ENCODE assay signal across 9 cellular contexts in the genomic region with DNA sequence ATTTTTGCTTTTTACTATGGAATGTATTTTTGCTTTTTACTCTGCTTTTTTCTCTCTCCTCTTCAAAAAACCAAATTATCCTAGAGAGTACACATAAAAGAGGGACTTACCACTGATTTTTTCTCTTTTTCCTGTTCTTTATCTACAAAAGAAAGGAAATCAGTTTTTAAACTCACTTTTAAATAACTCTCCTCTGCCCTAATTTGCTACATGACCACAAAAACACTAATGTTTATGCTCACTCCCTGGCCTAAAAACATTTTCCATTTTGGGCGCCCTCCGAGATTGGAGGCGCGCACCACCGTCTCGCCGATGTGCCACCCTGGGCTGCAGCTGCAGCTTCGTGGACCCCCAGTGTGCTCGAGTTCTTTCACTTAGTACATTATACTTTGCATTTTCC. TPM values are rescaled to one million over a fixed set of nuclear protein-coding genes. Genes with fewer than 3 reads are reported as not detected.
DNase-seq lines count a peak whose midpoint lies in the region; ATAC-seq, FAIRE-seq and TF ChIP-seq lines count a peak whose summit lies in the region.
"Had no signal": no experiment of that assay in that cellular context is flagged by ENCODE, and none has a peak within 500 bp of the region (broad histone marks: within the 10 kb centered on the region; RNA-seq: fewer than 3 reads in every experiment).

No MANE protein-coding gene starts in this region.

- intact Hi-C loops in GM12878 (cut with micrococcal nuclease; ENCODE audit: unreplicated experiment) = loop anchor here (2.0 kb wide), 1 partner anchor 70 kb away; no protein-coding TSS in a partner anchor
- intact Hi-C loops in lower lobe of right lung (cut with DNase I) = no loop called here
- intact Hi-C loops in thyroid gland (cut with DNase I) = loop anchor here (5.0 kb wide), 1 partner anchor 67 kb away; no protein-coding TSS in a partner anchor
- intact Hi-C loops in posterior vena cava (cut with DNase I) = no loop called here

- CTCF ChIA-PET in activated CD8-positive, alpha-beta memory T cell treated with anti-CD3 and anti-CD28 coated beads, Interleukin-2, amount 10 ng/mL, durations not matched to agents 7 days and 5 days (lab: Charles Lee) = interaction anchor here (0.6 to 1.2 kb wide), 4 partner anchors 16 to 60 kb away, joined by 3 to 4 read pairs (median 3); no protein-coding TSS in a partner anchor
- CTCF ChIA-PET in GM12878 (lab: Yijun Ruan, JAX) = interaction anchor here (0.6 to 1.8 kb wide), 7 partner anchors 8 to 66 kb away, joined by 3 to 5 read pairs (median 4); no protein-coding TSS in a partner anchor

- SMC1A ChIA-PET in GM12878 (lab: Charles Lee; ENCODE audit: uncharacterized antibody, unreplicated experiment) = interaction anchor here (1.1 to 9.9 kb wide), 7 partner anchors 8 to 40 kb away, joined by 4 to 86 read pairs (median 7); no protein-coding TSS in a partner anchor

- in situ Hi-C loops in GM12878 (cut with MboI) = loop anchor here (25.0 kb wide), 1 partner anchor 488 kb away; the partner anchor contains the start of gene CBFB

- H3K27me3 Mint-ChIP-seq in activated CD8-positive, alpha-beta memory T cell treated with anti-CD3 and anti-CD28 coated beads, Interleukin-2, amount 10 ng/mL, durations not matched to agents 7 days and 5 days = no peaks in the 10 kb centered on the region

- TF ChIP-seq CTCF in GM12878 (IDR thresholded peaks at IDR 0.05 in 2 of 3, conservative IDR thresholded peaks at IDR 0.05 in 1 of 3; ENCODE audit: control insufficient read depth in 2 of 3, extremely low read depth in 1 of 3, insufficient read depth in 1 of 3, low read depth in 3 of 3, low read length in 3 of 3) (no peak), lower lobe of right lung (IDR thresholded peaks at IDR 0.05) (no peak), thyroid gland (IDR thresholded peaks at IDR 0.05) (no peak), foreskin keratinocyte (conservative IDR thresholded peaks at IDR 0.05) (no peak)

- H3K4me1 Mint-ChIP-seq in activated CD8-positive, alpha-beta memory T cell treated with anti-CD3 and anti-CD28 coated beads, Interleukin-2, amount 10 ng/mL, durations not matched to agents 7 days and 5 days = peaks cover 54% of the 10 kb centered on the region

- no peaks in the 10 kb centered on the region for H3K9me3 Mint-ChIP-seq in activated CD8-positive, alpha-beta memory T cell treated with anti-CD3 and anti-CD28 coated beads, Interleukin-2, amount 10 ng/mL, durations not matched to agents 7 days and 5 days (ENCODE audit: low read depth)

- H3K79me2 ChIP-seq in GM12878 (ENCODE audit: control insufficient read depth, insufficient read depth, low read length) = peaks cover 4% of the 10 kb centered on the region; the same call in 1 of the 2 replicates

- H3K9me3 ChIP-seq in GM12878 (replicated peaks; ENCODE audit: control insufficient read depth, insufficient read depth, low read length) (no peaks in the 10 kb centered on the region; the same call in 1 of the 3 replicates), lower lobe of right lung (no peaks in the 10 kb centered on the region), thyroid gland (no peaks in the 10 kb centered on the region)

- H3K4me3 Mint-ChIP-seq in activated CD8-positive, alpha-beta memory T cell treated with anti-CD3 and anti-CD28 coated beads, Interleukin-2, amount 10 ng/mL, durations not matched to agents 7 days and 5 days = peak overlapping the region; percentile 80

- H3K36me3 ChIP-seq in GM12878 (ENCODE audit: control insufficient read depth in 2 of 2, insufficient read depth in 2 of 2, low read length in 1 of 2) (no peaks in the 10 kb centered on the region), lower lobe of right lung (peaks cover 13% of the 10 kb centered on the region), thyroid gland (no peaks in the 10 kb centered on the region)

- peaks cover 12% of the 10 kb centered on the region for H3K36me3 Mint-ChIP-seq in activated CD8-positive, alpha-beta memory T cell treated with anti-CD3 and anti-CD28 coated beads, Interleukin-2, amount 10 ng/mL, durations not matched to agents 7 days and 5 days

- no peak for TF ChIP-seq POLR2A in GM12878 (IDR thresholded peaks at IDR 0.05; ENCODE audit: low read depth, low read length)
- TF ChIP-seq POLR2A in thyroid gland (IDR thresholded peaks at IDR 0.05) = no peak

- 89% methylated on average over 9 of the region's 9 CpGs for WGBS in GM12878 (ENCODE audit: insufficient coverage, insufficient replicate concordance, low lambda C conversion rate, missing lambda C conversion rate)
- WGBS in thyroid gland, 2 donors = 76 to 84% methylated on average over 9 of the region's 9 CpGs

- POLR2A ChIA-PET in GM12878 (lab: Charles Lee) = interaction anchor here (0.5 to 4.0 kb wide), 8 partner anchors 9 to 1568 kb away, joined by 3 to 18 read pairs (median 6); no protein-coding TSS in a partner anchor

- H3K9ac ChIP-seq in GM12878 (ENCODE audit: control insufficient read depth, insufficient read depth, low read length) = no peak overlapping the region

- TF ChIP-seq EP300 in GM12878 (IDR thresholded peaks at IDR 0.05; ENCODE audit: borderline replicate concordance in 1 of 2, control insufficient read depth in 1 of 2, low read depth in 2 of 2, low read length in 2 of 2) = no peak

- ATAC-seq in activated CD8-positive, alpha-beta memory T cell treated with anti-CD3 and anti-CD28 coated beads, Interleukin-2, amount 10 ng/mL, durations not matched to agents 7 days and 5 days = no peak
- ATAC-seq in GM12878 (no peak), lower lobe of right lung (no peak), foreskin keratinocyte (no peak), HG03097 (IDR thresholded peaks at IDR 0.05; ENCODE audit: low FRiP score, unreplicated experiment) (no peak)

- DNase-seq in activated CD8-positive, alpha-beta memory T cell treated with anti-CD3 and anti-CD28 coated beads, Interleukin-2, amount 10 ng/mL, durations not matched to agents 7 days and 5 days = no peak
- no peak for DNase-seq in activated CD8-positive, alpha-beta memory T cell treated with anti-CD3 and anti-CD28 coated beads, Interleukin-2, amount 50 U/mL, for 4 hours
- DNase-seq in GM12878 (ENCODE audit: low read depth, low spot score) = no peak
- no peak for DNase-seq in lower lobe of right lung
- no peak for DNase-seq in thyroid gland
- no peak for DNase-seq in foreskin keratinocyte
- DNase-seq in posterior vena cava (ENCODE audit: low spot score) = no peak

- BruUV-seq in GM12878 (replicated peaks; lab: Mats Ljungman, UMichigan) = no TSS peak

- peak overlapping the region; percentile 47; the same call in 1 of the 2 replicates for H2AFZ ChIP-seq in GM12878 (ENCODE audit: control insufficient read depth, low read depth, low read length)

- no peak for TF ChIP-seq RAD21 in GM12878 (IDR thresholded peaks at IDR 0.05; ENCODE audit: insufficient read depth, low read depth, low read length)

- no peak for FAIRE-seq in GM12878 (lab: Jason Lieb, UNC)

- H3K4me1 ChIP-seq in GM12878 (ENCODE audit: control insufficient read depth, insufficient read depth, low read length) (peaks cover 23% of the 10 kb centered on the region), lower lobe of right lung (peaks cover 51% of the 10 kb centered on the region), thyroid gland (peaks cover 32 to 47% of the 10 kb centered on the region in 2 donors), foreskin keratinocyte (no peaks in the 10 kb centered on the region)

- H3K4me3 ChIP-seq in GM12878 (no peak overlapping the region), lower lobe of right lung (peak overlapping the region; percentile 68), thyroid gland (replicated peaks in 1 of 3) (peak overlapping the region in 2 of 3 donors; percentile 62 to 92)

- H3K4me2 ChIP-seq in GM12878 (ENCODE audit: control insufficient read depth, insufficient read depth) = peak overlapping the region; percentile 78

- no peaks in the 10 kb centered on the region for H4K20me1 ChIP-seq in GM12878 (ENCODE audit: control insufficient read depth, insufficient read depth)

- RAD21 ChIA-PET in GM12878 (lab: Charles Lee; ENCODE audit: unreplicated experiment) = interaction anchor here (1.7 to 1.9 kb wide), 2 partner anchors 27 to 40 kb away, joined by 6 to 15 read pairs; no protein-coding TSS in a partner anchor

- H3K27ac ChIP-seq in GM12878 (ENCODE audit: control insufficient read depth, insufficient read depth) (no peak overlapping the region), lower lobe of right lung (peak overlapping the region; percentile 96), thyroid gland (peak overlapping the region; percentile 86 to 99 (median 97)), foreskin keratinocyte (no peak overlapping the region)

- H3K27ac Mint-ChIP-seq in activated CD8-positive, alpha-beta memory T cell treated with anti-CD3 and anti-CD28 coated beads, Interleukin-2, amount 10 ng/mL, durations not matched to agents 7 days and 5 days = peak overlapping the region; percentile 57

- H3K27me3 ChIP-seq in GM12878 (replicated peaks in 1 of 2; ENCODE audit: control insufficient read depth in 2 of 2, insufficient read depth in 2 of 2, low read length in 1 of 2) (no peaks in the 10 kb centered on the region), lower lobe of right lung (ENCODE audit: low read depth) (no peaks in the 10 kb centered on the region), thyroid gland (no peaks in the 10 kb centered on the region), foreskin keratinocyte (no peaks in the 10 kb centered on the region)

RNA-seq across cellular contexts. Expression of gene TK2, which starts 1.1 kb away (rescaled TPM):
- total RNA-seq in activated CD8-positive, alpha-beta memory T cell treated with anti-CD3 and anti-CD28 coated beads, Interleukin-2, amount 10 ng/mL, durations not matched to agents 7 days and 5 days = 10 to 100 TPM in 1 of 2 experiments, 1 to 10 TPM in 1; 8.5 to 10.8 TPM
- total RNA-seq in GM12878 (2013; cell fraction: nucleolus; rRNA removed) = 8.2 and 8.6 TPM in 2 replicates
- total RNA-seq in GM12878 (2014; rRNA removed) (2.5 and 4.6 TPM in 2 replicates), GM12878 (2014; rRNA removed; fragmentation: Illumina TruSeq; extraction: Trizol) (2.8 and 3.5 TPM in 2 replicates), GM12878 (2021) (3.4 and 3.5 TPM in 2 replicates), lower lobe of right lung (36.2 TPM), thyroid gland (10 to 100 TPM; 31.6 to 55.5 (median 46.6) TPM), foreskin keratinocyte (14.0 and 14.9 TPM in 2 replicates), posterior vena cava (10 to 100 TPM; 23.6 to 37.2 TPM)
- 2.8 TPM for polyA plus RNA-seq in GM12878 (2011; ENCODE audit: low read depth)
- polyA plus RNA-seq in GM12878 (2011; rRNA removed) (12.4 and 16.1 TPM in 2 replicates), GM12878 (2014; fragmentation: Illumina TruSeq; extraction: Trizol) (2.6 and 4.5 TPM in 2 replicates), GM12878 (2014; fragmentation: Nextera tagmentation; extraction: Ambion mirVana) (1 to 10 TPM; 1.3 TPM), GM12878 (2014; rRNA removed) (3.2 and 4.0 TPM in 2 replicates), GM12878 (2016; fragmentation: Nextera tagmentation; extraction: Ambion mirVana) (1 to 10 TPM; 3.3 to 5.1 TPM), foreskin keratinocyte (9.2 and 11.0 TPM in 2 replicates)
- 9.7 and 10.5 TPM in 2 replicates for polyA plus RNA-seq in GM12878 (2011; cell fraction: cytosol; rRNA removed)
- 24.8 and 27.5 TPM in 2 replicates for polyA plus RNA-seq in GM12878 (2011; cell fraction: nucleus; rRNA removed)
- 4.2 and 4.6 TPM in 2 replicates for polyA plus RNA-seq in GM12878 (2012)
- 13.9 and 19.0 TPM in 2 replicates for polyA minus RNA-seq in GM12878 (2011; rRNA and poly(A)+ RNA removed)
- 1.5 and 4.0 TPM in 2 replicates for polyA minus RNA-seq in GM12878 (2011; cell fraction: cytosol; rRNA and poly(A)+ RNA removed)
- polyA minus RNA-seq in GM12878 (2011; cell fraction: nucleus; rRNA and poly(A)+ RNA removed) = 6.3 and 9.0 TPM in 2 replicates

RNA-seq across cellular contexts. Expression of gene CKLF, which starts 3.5 kb away (rescaled TPM):
- total RNA-seq in activated CD8-positive, alpha-beta memory T cell treated with anti-CD3 and anti-CD28 coated beads, Interleukin-2, amount 10 ng/mL, durations not matched to agents 7 days and 5 days = 100 to 1,000 TPM; 199 to 220 TPM
- 15.8 and 18.7 TPM in 2 replicates for total RNA-seq in GM12878 (2013; cell fraction: nucleolus; rRNA removed)
- 56.8 and 61.6 TPM in 2 replicates for total RNA-seq in GM12878 (2014; rRNA removed)
- 46.7 and 47.1 TPM in 2 replicates for total RNA-seq in GM12878 (2014; rRNA removed; fragmentation: Illumina TruSeq; extraction: Trizol)
- 40.1 and 40.8 TPM in 2 replicates for total RNA-seq in GM12878 (2021)
- 41.0 TPM for polyA plus RNA-seq in GM12878 (2011; ENCODE audit: low read depth)
- 117 and 152 TPM in 2 replicates for polyA plus RNA-seq in GM12878 (2011; rRNA removed)
- 213 and 224 TPM in 2 replicates for polyA plus RNA-seq in GM12878 (2011; cell fraction: cytosol; rRNA removed)
- polyA plus RNA-seq in GM12878 (2011; cell fraction: nucleus; rRNA removed) = 81.0 and 88.5 TPM in 2 replicates
- 46.6 and 59.5 TPM in 2 replicates for polyA plus RNA-seq in GM12878 (2012)
- 24.0 and 60.0 TPM in 2 replicates for polyA plus RNA-seq in GM12878 (2014; fragmentation: Illumina TruSeq; extraction: Trizol)
- 100 to 1,000 TPM; 181 to 193 TPM for polyA plus RNA-seq in GM12878 (2014; fragmentation: Nextera tagmentation; extraction: Ambion mirVana)
- 75.6 and 80.0 TPM in 2 replicates for polyA plus RNA-seq in GM12878 (2014; rRNA removed)
- polyA plus RNA-seq in GM12878 (2016; fragmentation: Nextera tagmentation; extraction: Ambion mirVana) = 100 to 1,000 TPM; 142 to 143 TPM
- 46.0 and 47.9 TPM in 2 replicates for polyA minus RNA-seq in GM12878 (2011; rRNA and poly(A)+ RNA removed)
- polyA minus RNA-seq in GM12878 (2011; cell fraction: cytosol; rRNA and poly(A)+ RNA removed) = 18.3 and 23.1 TPM in 2 replicates
- 11.4 and 13.1 TPM in 2 replicates for polyA minus RNA-seq in GM12878 (2011; cell fraction: nucleus; rRNA and poly(A)+ RNA removed)
- 64.9 TPM for total RNA-seq in lower lobe of right lung
- total RNA-seq in thyroid gland = 10 to 100 TPM; 22.1 to 79.4 (median 49.9) TPM
- 44.2 and 52.3 TPM in 2 replicates for total RNA-seq in foreskin keratinocyte
- 58.1 and 73.0 TPM in 2 replicates for polyA plus RNA-seq in foreskin keratinocyte
- total RNA-seq in posterior vena cava = 10 to 100 TPM; 22.0 to 25.4 TPM

RNA-seq across cellular contexts. Expression of gene CMTM1, which starts 17.4 kb away (rescaled TPM):
- total RNA-seq in activated CD8-positive, alpha-beta memory T cell treated with anti-CD3 and anti-CD28 coated beads, Interleukin-2, amount 10 ng/mL, durations not matched to agents 7 days and 5 days = 10 to 100 TPM; 21.1 to 21.4 TPM
- total RNA-seq in GM12878 (2013; cell fraction: nucleolus; rRNA removed) = 3.7 and 4.3 TPM in 2 replicates
- total RNA-seq in GM12878 (2014; rRNA removed) = 0.60 and 1.8 TPM in 2 replicates
- total RNA-seq in GM12878 (2014; rRNA removed; fragmentation: Illumina TruSeq; extraction: Trizol) = 0.67 and 0.69 TPM in 2 replicates
- total RNA-seq in GM12878 (2021) = 3.0 TPM in 2 replicates
- polyA plus RNA-seq in GM12878 (2011; ENCODE audit: low read depth) = not detected
- polyA plus RNA-seq in GM12878 (2011; rRNA removed) = 0.65 and 1.2 TPM in 2 replicates
- polyA plus RNA-seq in GM12878 (2011; cell fraction: cytosol; rRNA removed) = 2.1 and 2.9 TPM in 2 replicates
- polyA plus RNA-seq in GM12878 (2011; cell fraction: nucleus; rRNA removed) = 2.5 and 4.3 TPM in 2 replicates
- 0.41 and 0.51 TPM in 2 replicates for polyA plus RNA-seq in GM12878 (2012)
- polyA plus RNA-seq in GM12878 (2014; fragmentation: Illumina TruSeq; extraction: Trizol) = 0.09 TPM in 1 of 2 replicates, not detected in the other
- not detected for polyA plus RNA-seq in GM12878 (2014; fragmentation: Nextera tagmentation; extraction: Ambion mirVana)
- 1.00 and 1.3 TPM in 2 replicates for polyA plus RNA-seq in GM12878 (2014; rRNA removed)
- polyA plus RNA-seq in GM12878 (2016; fragmentation: Nextera tagmentation; extraction: Ambion mirVana) = 1 to 10 TPM; 1.6 to 1.7 TPM
- polyA minus RNA-seq in GM12878 (2011; rRNA and poly(A)+ RNA removed) = 0.80 and 1.9 TPM in 2 replicates
- 1.2 and 1.5 TPM in 2 replicates for polyA minus RNA-seq in GM12878 (2011; cell fraction: cytosol; rRNA and poly(A)+ RNA removed)
- polyA minus RNA-seq in GM12878 (2011; cell fraction: nucleus; rRNA and poly(A)+ RNA removed) = 2.3 and 6.2 TPM in 2 replicates
- total RNA-seq in lower lobe of right lung = 8.1 TPM
- total RNA-seq in thyroid gland = 1 to 10 TPM in 1 of 4 donors, not detected in 3; 3.8 TPM
- total RNA-seq in foreskin keratinocyte = 2.1 and 2.3 TPM in 2 replicates
- polyA plus RNA-seq in foreskin keratinocyte = 0.11 and 0.19 TPM in 2 replicates
- 1 to 10 TPM; 2.1 to 3.1 TPM for total RNA-seq in posterior vena cava

RNA-seq across cellular contexts. Expression of gene CMTM2, which starts 30.4 kb away (rescaled TPM):
- 1 to 10 TPM; 1.1 to 1.6 TPM for total RNA-seq in activated CD8-positive, alpha-beta memory T cell treated with anti-CD3 and anti-CD28 coated beads, Interleukin-2, amount 10 ng/mL, durations not matched to agents 7 days and 5 days
- not detected in 2 replicates for total RNA-seq in GM12878 (2013; cell fraction: nucleolus; rRNA removed)
- 0.34 TPM in 1 of 2 replicates, not detected in the other for total RNA-seq in GM12878 (2014; rRNA removed)
- not detected in 2 replicates for total RNA-seq in GM12878 (2014; rRNA removed; fragmentation: Illumina TruSeq; extraction: Trizol)
- total RNA-seq in GM12878 (2021) = not detected in 2 replicates
- not detected for polyA plus RNA-seq in GM12878 (2011; ENCODE audit: low read depth)
- not detected in 2 replicates for polyA plus RNA-seq in GM12878 (2011; rRNA removed)
- 0.04 TPM in 1 of 2 replicates, not detected in the other for polyA plus RNA-seq in GM12878 (2011; cell fraction: cytosol; rRNA removed)
- polyA plus RNA-seq in GM12878 (2011; cell fraction: nucleus; rRNA removed) = not detected in 2 replicates
- polyA plus RNA-seq in GM12878 (2012) = not detected in 2 replicates
- polyA plus RNA-seq in GM12878 (2014; fragmentation: Illumina TruSeq; extraction: Trizol) = not detected in 2 replicates
- polyA plus RNA-seq in GM12878 (2014; fragmentation: Nextera tagmentation; extraction: Ambion mirVana) = not detected
- 0.26 TPM in 1 of 2 replicates, not detected in the other for polyA plus RNA-seq in GM12878 (2014; rRNA removed)
- polyA plus RNA-seq in GM12878 (2016; fragmentation: Nextera tagmentation; extraction: Ambion mirVana) = not detected
- not detected in 2 replicates for polyA minus RNA-seq in GM12878 (2011; rRNA and poly(A)+ RNA removed)
- polyA minus RNA-seq in GM12878 (2011; cell fraction: cytosol; rRNA and poly(A)+ RNA removed) = not detected in 2 replicates
- polyA minus RNA-seq in GM12878 (2011; cell fraction: nucleus; rRNA and poly(A)+ RNA removed) = not detected in 2 replicates
- total RNA-seq in lower lobe of right lung = 4.0 TPM
- 1 to 10 TPM in 1 of 4 donors, under 1 TPM in 1, not detected in 2; 0.67 to 1.1 TPM for total RNA-seq in thyroid gland
- not detected in 2 replicates for total RNA-seq in foreskin keratinocyte
- polyA plus RNA-seq in foreskin keratinocyte = not detected in 2 replicates
- total RNA-seq in posterior vena cava = under 1 TPM in 1 of 2 donors, not detected in 1; 0.38 TPM
- total RNA-seq: lung microvascular endothelial cell had no signal

RNA-seq across cellular contexts. Expression of gene CMTM3, which starts 55.6 kb away (rescaled TPM):
- total RNA-seq in activated CD8-positive, alpha-beta memory T cell treated with anti-CD3 and anti-CD28 coated beads, Interleukin-2, amount 10 ng/mL, durations not matched to agents 7 days and 5 days = 10 to 100 TPM; 85.0 to 90.3 TPM
- total RNA-seq in GM12878 (2013; cell fraction: nucleolus; rRNA removed) = 11.5 and 12.5 TPM in 2 replicates
- 11.7 and 12.8 TPM in 2 replicates for total RNA-seq in GM12878 (2014; rRNA removed)
- 10.9 and 11.7 TPM in 2 replicates for total RNA-seq in GM12878 (2014; rRNA removed; fragmentation: Illumina TruSeq; extraction: Trizol)
- 31.5 and 35.5 TPM in 2 replicates for total RNA-seq in GM12878 (2021)
- polyA plus RNA-seq in GM12878 (2011; ENCODE audit: low read depth) = 9.4 TPM
- polyA plus RNA-seq in GM12878 (2011; rRNA removed) = 28.7 and 47.4 TPM in 2 replicates
- polyA plus RNA-seq in GM12878 (2011; cell fraction: cytosol; rRNA removed) = 49.0 and 53.8 TPM in 2 replicates
- 34.3 and 35.4 TPM in 2 replicates for polyA plus RNA-seq in GM12878 (2011; cell fraction: nucleus; rRNA removed)
- 13.6 and 14.5 TPM in 2 replicates for polyA plus RNA-seq in GM12878 (2012)
- polyA plus RNA-seq in GM12878 (2014; fragmentation: Illumina TruSeq; extraction: Trizol) = 16.0 and 25.2 TPM in 2 replicates
- polyA plus RNA-seq in GM12878 (2014; fragmentation: Nextera tagmentation; extraction: Ambion mirVana) = 10 to 100 TPM in 1 of 2 experiments, 1 to 10 TPM in 1; 5.4 to 16.0 TPM
- polyA plus RNA-seq in GM12878 (2014; rRNA removed) = 32.0 and 37.1 TPM in 2 replicates
- polyA plus RNA-seq in GM12878 (2016; fragmentation: Nextera tagmentation; extraction: Ambion mirVana) = 10 to 100 TPM; 38.8 to 42.3 TPM
- polyA minus RNA-seq in GM12878 (2011; rRNA and poly(A)+ RNA removed) = 23.6 and 48.8 TPM in 2 replicates
- polyA minus RNA-seq in GM12878 (2011; cell fraction: cytosol; rRNA and poly(A)+ RNA removed) = 10.1 and 12.2 TPM in 2 replicates
- polyA minus RNA-seq in GM12878 (2011; cell fraction: nucleus; rRNA and poly(A)+ RNA removed) = 8.3 and 16.8 TPM in 2 replicates
- 35.8 TPM for total RNA-seq in lower lobe of right lung
- 10 to 100 TPM in 3 of 4 donors, 1 to 10 TPM in 1; 5.9 to 32.0 (median 21.3) TPM for total RNA-seq in thyroid gland
- 22.1 and 23.8 TPM in 2 replicates for total RNA-seq in foreskin keratinocyte
- polyA plus RNA-seq in foreskin keratinocyte = 32.8 and 33.9 TPM in 2 replicates
- 10 to 100 TPM; 25.8 to 29.7 TPM for total RNA-seq in posterior vena cava

Comparison
In these comparisons a context has a peak if more than half of its experiments do, and no peak if none do; other contexts are left out.
1. H3K27ac ChIP-seq: peak in lower lobe of right lung (single experiment) and thyroid gland (3 of 3); none in GM12878 (single experiment) and foreskin keratinocyte (single experiment).
2. intact Hi-C loops: an anchor here in GM12878 (2.0 kb wide) and thyroid gland (5.0 kb wide); none called in lower lobe of right lung and posterior vena cava.